ENCODE assay signal across 16 cellular contexts in the genomic region with DNA sequence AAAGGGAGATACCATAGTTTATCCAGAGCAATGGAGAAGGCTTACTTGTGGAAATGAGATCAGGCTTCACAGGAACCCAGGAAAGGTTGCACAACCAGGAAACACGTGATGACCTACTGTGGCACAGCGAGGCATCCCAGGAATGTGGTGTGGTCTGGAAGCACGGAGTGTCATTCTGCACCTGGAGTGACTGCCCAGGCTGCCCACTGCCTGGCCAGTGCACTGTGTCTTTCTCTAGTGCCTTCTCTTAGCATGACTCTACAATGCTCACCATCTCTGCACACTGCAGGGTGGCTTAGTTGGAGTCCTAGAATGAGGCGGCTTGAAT. TPM values are rescaled to one million over a fixed set of nuclear protein-coding genes. Genes with fewer than 3 reads are reported as not detected.
A peak's percentile ranks its signal among the peaks of the same experiment; 100 is the strongest.
DNase-seq lines count a peak whose midpoint lies in the region; ATAC-seq, FAIRE-seq and TF ChIP-seq lines count a peak whose summit lies in the region.
"Had no signal": no experiment of that assay in that cellular context is flagged by ENCODE, and none has a peak within 500 bp of the region (broad histone marks: within the 10 kb centered on the region; RNA-seq: fewer than 3 reads in every experiment).

No MANE protein-coding gene starts in this region.

- H3K27ac Mint-ChIP-seq in Calu3 (ENCODE audit: unreplicated experiment): peak overlapping the region; percentile 68
- no peak overlapping the region for H3K27ac Mint-ChIP-seq in activated CD8-positive, alpha-beta T cell treated with anti-CD3 and anti-CD28 coated beads, Interleukin-2, amount 10 ng/mL, durations not matched to agents 7 days and 5 days
- no peak overlapping the region for H3K27ac Mint-ChIP-seq in osteocyte (ENCODE audit: unreplicated experiment)
- H3K27ac Mint-ChIP-seq: stimulated activated naive CD8-positive, alpha-beta T cell treated with anti-CD3 and anti-CD28 coated beads, Interleukin-15, Interleukin-2, amounts not matched to agents 100 ng/mL and 50 ng/mL, for 24 hours; T-helper 2 cell treated with Interferon-gamma antibody and Interleukin-4, amounts not matched to agents 5 μg/mL and 100 μg/mL, for 36 hours had no signal

- intact Hi-C loops in Calu3 (cut with micrococcal nuclease; ENCODE audit: unreplicated experiment) (loop anchor here (2.0 to 5.0 kb wide), 2 partner anchors 17 to 119 kb away; no protein-coding TSS in a partner anchor), HepG2 (cut with micrococcal nuclease; ENCODE audit: unreplicated experiment) (no loop called here)

- no peak overlapping the region for H2AFZ ChIP-seq in HepG2 (ENCODE audit: low read length)

- peak overlapping the region; percentile 31; the same call in 1 of the 2 replicates for H3K4me2 ChIP-seq in HepG2 (ENCODE audit: low read depth, low read length)

- ATAC-seq in HepG2: peak; percentile 99
- ATAC-seq in activated CD8-positive, alpha-beta T cell treated with anti-CD3 and anti-CD28 coated beads, Interleukin-2, amount 10 ng/mL, durations not matched to agents 7 days and 5 days: no peak

- H3K27me3 ChIP-seq in bronchial epithelial cell (ENCODE audit: control insufficient read depth, insufficient read depth, low read length) (no peaks in the 10 kb centered on the region), HepG2 (ENCODE audit: control insufficient read depth in 1 of 2, insufficient read depth in 2 of 2, low read length in 2 of 2) (no peaks in the 10 kb centered on the region)
- H3K27me3 ChIP-seq: breast epithelium had no signal

- no peak for TF ChIP-seq POLR2A in HepG2 (IDR thresholded peaks at IDR 0.05; ENCODE audit: insufficient read depth in 1 of 2, low read depth in 2 of 2, low read length in 2 of 2)

- peak; percentile 43 for FAIRE-seq in bronchial epithelial cell (lab: Jason Lieb, UNC)
- FAIRE-seq in HepG2 (lab: Jason Lieb, UNC): no peak
- FAIRE-seq: endothelial cell of umbilical vein had no signal

- H3K4me3 Mint-ChIP-seq in Calu3 (ENCODE audit: low read depth, unreplicated experiment): peak overlapping the region; percentile 37
- H3K4me3 Mint-ChIP-seq in activated CD8-positive, alpha-beta T cell treated with anti-CD3 and anti-CD28 coated beads, Interleukin-2, amount 10 ng/mL, durations not matched to agents 7 days and 5 days: no peak overlapping the region
- H3K4me3 Mint-ChIP-seq in osteocyte (ENCODE audit: unreplicated experiment): no peak overlapping the region
- H3K4me3 Mint-ChIP-seq: stimulated activated naive CD8-positive, alpha-beta T cell treated with anti-CD3 and anti-CD28 coated beads, Interleukin-15, Interleukin-2, amounts not matched to agents 100 ng/mL and 50 ng/mL, for 24 hours; T-helper 2 cell treated with Interferon-gamma antibody and Interleukin-4, amounts not matched to agents 5 μg/mL and 100 μg/mL, for 36 hours had no signal

- H3K27ac ChIP-seq in HepG2 (ENCODE audit: extremely low read length, insufficient read depth, low read length): no peak overlapping the region
- H3K27ac ChIP-seq: breast epithelium had no signal

- H3K9me3 Mint-ChIP-seq in Calu3 (ENCODE audit: low read depth, unreplicated experiment): peaks cover 2% of the 10 kb centered on the region
- H3K9me3 Mint-ChIP-seq in activated CD8-positive, alpha-beta T cell treated with anti-CD3 and anti-CD28 coated beads, Interleukin-2, amount 10 ng/mL, durations not matched to agents 7 days and 5 days (ENCODE audit: insufficient read depth): peaks cover 5% of the 10 kb centered on the region
- no peaks in the 10 kb centered on the region for H3K9me3 Mint-ChIP-seq in osteocyte (ENCODE audit: unreplicated experiment)
- H3K9me3 Mint-ChIP-seq: stimulated activated naive CD8-positive, alpha-beta T cell treated with anti-CD3 and anti-CD28 coated beads, Interleukin-15, Interleukin-2, amounts not matched to agents 100 ng/mL and 50 ng/mL, for 24 hours had no signal

- POLR2A ChIA-PET in HepG2 (lab: Yijun Ruan, JAX): no interaction called here
- POLR2A ChIA-PET in activated CD8-positive, alpha-beta T cell treated with anti-CD3 and anti-CD28 coated beads, Interleukin-2, amount 10 ng/mL, durations not matched to agents 7 days and 5 days (lab: Charles Lee): no interaction called here

- in situ Hi-C loops in HepG2 (cut with HindIII; ENCODE audit: extremely low pct_ligation_motif_present, low pct_unique_long_range_greater_than_20kb): no loop called here

- H3K79me2 ChIP-seq in HepG2 (ENCODE audit: insufficient read depth, low read length): no peaks in the 10 kb centered on the region

- 100% methylated on average over 1 of the region's 4 CpGs for WGBS in HepG2 (ENCODE audit: low lambda C conversion rate)

- H3K4me1 ChIP-seq in HepG2 (ENCODE audit: insufficient read depth, low read length): peaks cover 44% of the 10 kb centered on the region
- H3K4me1 ChIP-seq: breast epithelium had no signal

- no peaks in the 10 kb centered on the region for H4K20me1 ChIP-seq in HepG2 (ENCODE audit: insufficient read depth, low read length)

- TF ChIP-seq RAD21 in HepG2 (CRISPR knock-in tag; IDR thresholded peaks at IDR 0.05): no peak

- BruUV-seq in Calu3 (replicated peaks; lab: Mats Ljungman, UMichigan): no TSS peak
- BruUV-seq in HepG2 (replicated peaks; lab: Mats Ljungman, UMichigan): no TSS peak

- H3K27me3 Mint-ChIP-seq in Calu3 (ENCODE audit: unreplicated experiment) (no peaks in the 10 kb centered on the region), osteocyte (ENCODE audit: unreplicated experiment) (peaks cover 4% of the 10 kb centered on the region)
- no peaks in the 10 kb centered on the region for H3K27me3 Mint-ChIP-seq in activated CD8-positive, alpha-beta T cell treated with anti-CD3 and anti-CD28 coated beads, Interleukin-2, amount 10 ng/mL, durations not matched to agents 7 days and 5 days (ENCODE audit: low read depth)
- H3K27me3 Mint-ChIP-seq: stimulated activated naive CD8-positive, alpha-beta T cell treated with anti-CD3 and anti-CD28 coated beads, Interleukin-15, Interleukin-2, amounts not matched to agents 100 ng/mL and 50 ng/mL, for 24 hours had no signal

- CTCF ChIA-PET in Calu3 (lab: Charles Lee) (no interaction called here), HepG2 (lab: Yijun Ruan, JAX; ENCODE audit: low intra/inter-chr PET ratio, low total read pairs) (no interaction called here)
- CTCF ChIA-PET in activated CD8-positive, alpha-beta T cell treated with anti-CD3 and anti-CD28 coated beads, Interleukin-2, amount 10 ng/mL, durations not matched to agents 7 days and 5 days (lab: Charles Lee): no interaction called here

- TF ChIP-seq EP300 in HepG2 (IDR thresholded peaks at IDR 0.05; ENCODE audit: low read depth in 2 of 2, low read length in 2 of 2) (peak in 1 of 2 experiments; percentile 21; a peak in 1 of 4 replicates), HepG2 (CRISPR knock-in tag; IDR thresholded peaks at IDR 0.05; ENCODE audit: borderline replicate concordance) (peak; percentile 28; the same call in 1 of the 2 replicates)

- no peaks in the 10 kb centered on the region for H3K9me3 ChIP-seq in HepG2 (ENCODE audit: low read length)
- H3K9me3 ChIP-seq: breast epithelium had no signal

- peak; percentile 86 for DNase-seq in Calu3
- DNase-seq in LoVo (ENCODE audit: low spot score): peak; percentile 28
- peak; percentile 90 for DNase-seq in bronchial epithelial cell (ENCODE audit: low read depth)
- DNase-seq in HepG2 (ENCODE audit: low spot score): peak; percentile 86
- no peak for DNase-seq in putamen (ENCODE audit: low spot score)
- no peak for DNase-seq in activated CD8-positive, alpha-beta T cell treated with anti-CD3 and anti-CD28 coated beads, Interleukin-2, amount 10 ng/mL, durations not matched to agents 7 days and 5 days
- no peak for DNase-seq in mesenteric fat pad (ENCODE audit: low spot score)
- DNase-seq in osteocyte (ENCODE audit: extremely low spot score, unreplicated experiment): no peak
- DNase-seq: AML-193; hypothalamus; stimulated activated CD4-positive, alpha-beta T cell treated with anti-CD3 and anti-CD28 coated beads, Interleukin-4, amount 100 ng/mL, for 4 hours had no signal

- H3K4me1 Mint-ChIP-seq in Calu3 (ENCODE audit: low read depth, unreplicated experiment) (peaks cover 56% of the 10 kb centered on the region), osteocyte (ENCODE audit: unreplicated experiment) (peaks cover 1% of the 10 kb centered on the region)
- H3K4me1 Mint-ChIP-seq in activated CD8-positive, alpha-beta T cell treated with anti-CD3 and anti-CD28 coated beads, Interleukin-2, amount 10 ng/mL, durations not matched to agents 7 days and 5 days (ENCODE audit: low read depth): no peaks in the 10 kb centered on the region

- H3K36me3 ChIP-seq in bronchial epithelial cell (ENCODE audit: control insufficient read depth, insufficient read depth, low read length) (no peaks in the 10 kb centered on the region), HepG2 (replicated peaks in 1 of 2; ENCODE audit: control insufficient read depth in 1 of 2, insufficient read depth in 2 of 2, low read length in 2 of 2) (no peaks in the 10 kb centered on the region)
- H3K36me3 ChIP-seq: breast epithelium had no signal

- H3K4me3 ChIP-seq in bronchial epithelial cell (ENCODE audit: low read depth, low read length) (no peak overlapping the region), HepG2 (replicated peaks in 1 of 3; ENCODE audit: insufficient read depth in 1 of 3, low read depth in 2 of 3, low read length in 3 of 3) (0 out of 6 replicates have a peak overlapping the region, but pooled peaks of 1 of the 3 experiments have one; percentile 6)
- H3K4me3 ChIP-seq: breast epithelium had no signal

- no peak overlapping the region for H3K9ac ChIP-seq in HepG2 (ENCODE audit: insufficient read depth, low read depth, low read length)

- H3K36me3 Mint-ChIP-seq in Calu3 (ENCODE audit: insufficient read depth, unreplicated experiment) (peaks cover 31% of the 10 kb centered on the region), osteocyte (ENCODE audit: unreplicated experiment) (no peaks in the 10 kb centered on the region)
- no peaks in the 10 kb centered on the region for H3K36me3 Mint-ChIP-seq in activated CD8-positive, alpha-beta T cell treated with anti-CD3 and anti-CD28 coated beads, Interleukin-2, amount 10 ng/mL, durations not matched to agents 7 days and 5 days (ENCODE audit: low read depth)

- TF ChIP-seq CTCF in Calu3 (IDR thresholded peaks at IDR 0.05; ENCODE audit: unreplicated experiment) (no peak), bronchial epithelial cell (IDR thresholded peaks at IDR 0.05; ENCODE audit: insufficient read depth, low read length, severe bottlenecking) (no peak), HepG2 (CRISPR knock-in tag; IDR thresholded peaks at IDR 0.05) (no peak), osteocyte (IDR thresholded peaks at IDR 0.05) (no peak)

RNA-seq across cellular contexts. Expression of a gene that starts 48.9 kb away (rescaled TPM):
- total RNA-seq in Calu3 (2022): 50.4 and 56.9 TPM in 2 replicates
- 0.26 and 0.38 TPM in 2 replicates for total RNA-seq in bronchial epithelial cell
- total RNA-seq in HepG2 (2016; rRNA removed; fragmentation: Illumina TruSeq; extraction: Trizol): 7.5 and 9.6 TPM in 2 replicates
- 1.2 and 1.8 TPM in 2 replicates for total RNA-seq in HepG2 (2016; cell fraction: cytosol; rRNA removed; fragmentation: Illumina TruSeq; extraction: Trizol; ENCODE audit: low read depth)
- 8.3 and 8.4 TPM in 2 replicates for total RNA-seq in HepG2 (2016; cell fraction: insoluble cytoplasmic fraction; rRNA removed; fragmentation: Illumina TruSeq; extraction: Trizol)
- total RNA-seq in HepG2 (2016; cell fraction: membrane; rRNA removed; fragmentation: Illumina TruSeq; extraction: Trizol): 3.3 and 4.1 TPM in 2 replicates
- 13.6 and 15.2 TPM in 2 replicates for total RNA-seq in HepG2 (2016; cell fraction: nucleus; rRNA removed; fragmentation: Illumina TruSeq; extraction: Trizol)
- 1.7 and 3.2 TPM in 2 replicates for polyA plus RNA-seq in HepG2 (2011; rRNA removed)
- 1.0 and 1.4 TPM in 2 replicates for polyA plus RNA-seq in HepG2 (2011; cell fraction: cytosol; rRNA removed)
- polyA plus RNA-seq in HepG2 (2011; cell fraction: nucleus; rRNA removed): 0.84 and 1.2 TPM in 2 replicates
- polyA plus RNA-seq in HepG2 (2012): 1.8 and 2.1 TPM in 2 replicates
- 0.31 and 0.55 TPM in 2 replicates for polyA plus RNA-seq in HepG2 (2016; cell fraction: cytosol; fragmentation: Illumina TruSeq; extraction: Trizol; ENCODE audit: low read depth)
- 6.3 and 6.5 TPM in 2 replicates for polyA plus RNA-seq in HepG2 (2016; cell fraction: insoluble cytoplasmic fraction; fragmentation: Illumina TruSeq; extraction: Trizol; ENCODE audit: low read depth)
- polyA plus RNA-seq in HepG2 (2016; cell fraction: membrane; fragmentation: Illumina TruSeq; extraction: Trizol; ENCODE audit: low read depth): 1.2 and 1.4 TPM in 2 replicates
- polyA plus RNA-seq in HepG2 (2016; cell fraction: nucleus; fragmentation: Illumina TruSeq; extraction: Trizol; ENCODE audit: insufficient read depth, low read depth): 8.5 and 8.6 TPM in 2 replicates
- 1.3 TPM in 1 of 2 replicates, not detected in the other for polyA minus RNA-seq in HepG2 (2011; rRNA and poly(A)+ RNA removed; ENCODE audit: low replicate concordance)
- polyA minus RNA-seq in HepG2 (2011; cell fraction: cytosol; rRNA and poly(A)+ RNA removed): 2.3 and 4.1 TPM in 2 replicates
- polyA minus RNA-seq in HepG2 (2011; cell fraction: nucleus; rRNA and poly(A)+ RNA removed): 8.1 TPM in 2 replicates
- total RNA-seq in activated CD8-positive, alpha-beta T cell treated with anti-CD3 and anti-CD28 coated beads, Interleukin-2, amount 10 ng/mL, durations not matched to agents 7 days and 5 days: not detected
- total RNA-seq in mesenteric fat pad: not detected
- total RNA-seq in osteocyte: 0.18 and 0.32 TPM in 2 replicates
- total RNA-seq: endothelial cell of umbilical vein, pulmonary artery endothelial cell had no signal
- polyA plus RNA-seq: endothelial cell of umbilical vein had no signal

Comparison
In these comparisons a context has a peak if more than half of its experiments do, and no peak if none do; other contexts are left out.
1. DNase-seq: peak in Calu3 (single experiment), LoVo (single experiment), bronchial epithelial cell (single experiment) and HepG2 (single experiment); none in putamen (single experiment), activated CD8-positive, alpha-beta T cell treated with anti-CD3 and anti-CD28 coated beads, Interleukin-2, amount 10 ng/mL, durations not matched to agents 7 days and 5 days (single experiment), mesenteric fat pad (single experiment) and osteocyte (single experiment).